1 cellular context compared by ENCODE assay signal in the genomic region with DNA sequence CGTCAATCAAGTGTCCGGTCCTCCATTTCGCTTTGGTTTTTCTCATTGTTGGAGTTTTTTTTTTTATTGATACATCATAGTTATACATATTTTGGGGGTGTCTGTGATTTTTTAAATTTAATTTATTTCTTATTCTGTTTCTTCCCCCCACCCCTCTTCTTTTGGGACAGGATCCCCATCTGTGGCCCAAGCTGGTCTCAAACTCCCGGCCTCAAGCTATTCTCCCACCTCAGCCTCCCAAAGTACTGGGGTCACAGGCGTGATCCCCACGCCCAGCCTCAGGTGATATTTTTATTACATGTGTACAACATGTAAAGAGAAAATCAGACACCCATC.
TF ChIP-seq lines count a peak whose summit lies in the region.

No MANE protein-coding gene starts in this region.

TF ChIP-seq in HepG2, 621 proteins besides CTCF, POLR2A, EP300 and RAD21 (continued from another document):
- TF ChIP-seq GABPA (IDR thresholded peaks at IDR 0.05; ENCODE audit: low read depth, low read length) = no peak
- no peak for TF ChIP-seq GABPA (CRISPR knock-in tag; IDR thresholded peaks at IDR 0.05; ENCODE audit: low read depth)
- no peak for TF ChIP-seq ZNF7 (CRISPR knock-in tag; IDR thresholded peaks at IDR 0.05)
